ENCODE assay signal across 8 cellular contexts in genomic region chr2:46697830-46698323, GRCh38. TPM values are rescaled to one million over a fixed set of nuclear protein-coding genes. Genes with fewer than 3 reads are reported as not detected.
DNase-seq lines count a peak whose midpoint lies in the region; ATAC-seq and TF ChIP-seq lines count a peak whose summit lies in the region.

No MANE protein-coding gene starts in this region.

- H3K9ac ChIP-seq in adipocyte (ENCODE audit: low read length), result peak overlapping the region; percentile 91

- H3K9me3 Mint-ChIP-seq in activated CD4-positive, alpha-beta T cell treated with anti-CD3 and anti-CD28 coated beads for 36 hours (ENCODE audit: low read depth), result no peaks in the 10 kb centered on the region

- CTCF ChIA-PET in activated CD4-positive, alpha-beta T cell treated with anti-CD3 and anti-CD28 coated beads for 36 hours (lab: Charles Lee), result interaction anchor here (0.7 kb wide), 1 partner anchor 592 kb away, joined by 3 read pairs; no protein-coding TSS in a partner anchor

- H3K36me3 ChIP-seq in adipocyte (ENCODE audit: control insufficient read depth, insufficient read depth, low read length, severe bottlenecking) (no peaks in the 10 kb centered on the region), testis (ENCODE audit: low read depth, missing control alignments) (no peaks in the 10 kb centered on the region)

- H3K27me3 ChIP-seq in adipocyte (replicated peaks; ENCODE audit: control insufficient read depth, insufficient read depth, low read length), result no peaks in the 10 kb centered on the region
- H3K27me3 ChIP-seq in layer of hippocampus (ENCODE audit: control insufficient read depth, insufficient read depth, low read length), result no peaks in the 10 kb centered on the region
- no peaks in the 10 kb centered on the region for H3K27me3 ChIP-seq in testis

- peaks cover 2% of the 10 kb centered on the region for H3K36me3 Mint-ChIP-seq in activated CD4-positive, alpha-beta T cell treated with anti-CD3 and anti-CD28 coated beads for 36 hours (ENCODE audit: low read depth)

- H3K4me1 Mint-ChIP-seq in activated CD4-positive, alpha-beta T cell treated with anti-CD3 and anti-CD28 coated beads for 36 hours, result peaks cover 32% of the 10 kb centered on the region

- H3K9me3 ChIP-seq in adipocyte (ENCODE audit: control insufficient read depth, low read length), result no peaks in the 10 kb centered on the region
- H3K9me3 ChIP-seq in testis, result no peaks in the 10 kb centered on the region

- DNase-seq in activated CD4-positive, alpha-beta T cell treated with anti-CD3 and anti-CD28 coated beads for 36 hours, result peak; percentile 5
- no peak for DNase-seq in activated CD4-positive, alpha-beta T cell treated with anti-CD3 and anti-CD28 coated beads, Interleukin-2, amount 50 U/mL, for 1 hour
- DNase-seq in adipocyte (ENCODE audit: low read depth), result no peak
- DNase-seq in testis, result no peak
- no peak for DNase-seq in D341Med (ENCODE audit: low spot score)

- peak overlapping the region; percentile 83 for H3K4me3 Mint-ChIP-seq in activated CD4-positive, alpha-beta T cell treated with anti-CD3 and anti-CD28 coated beads for 36 hours

- POLR2A ChIA-PET in activated CD4-positive, alpha-beta T cell treated with anti-CD3 and anti-CD28 coated beads for 36 hours (lab: Charles Lee), result no interaction called here

- no peak for ATAC-seq in activated CD4-positive, alpha-beta T cell treated with anti-CD3 and anti-CD28 coated beads for 36 hours
- ATAC-seq in HG03175 (IDR thresholded peaks at IDR 0.05; ENCODE audit: unreplicated experiment), result no peak
- ATAC-seq in HG03108 (IDR thresholded peaks at IDR 0.05; ENCODE audit: unreplicated experiment), result no peak

- TF ChIP-seq CTCF in testis (IDR thresholded peaks at IDR 0.05), result no peak

- 31 to 57% methylated on average over 14 of the region's 14 CpGs for WGBS in testis, 2 donors

- peak overlapping the region; percentile 94 for H3K27ac Mint-ChIP-seq in activated CD4-positive, alpha-beta T cell treated with anti-CD3 and anti-CD28 coated beads for 36 hours

- peaks cover 18% of the 10 kb centered on the region for H3K4me1 ChIP-seq in adipocyte (ENCODE audit: control insufficient read depth, insufficient read depth, low read length)
- H3K4me1 ChIP-seq in testis, result no peaks in the 10 kb centered on the region

- TF ChIP-seq POLR2A in testis (IDR thresholded peaks at IDR 0.05), result no peak

- intact Hi-C loops in activated CD4-positive, alpha-beta T cell treated with anti-CD3 and anti-CD28 coated beads for 36 hours (cut with DNase I, micrococcal nuclease), result no loop called here
- intact Hi-C loops in testis (cut with DNase I; ENCODE audit: low total_unique reads), result no loop called here

- H3K27me3 Mint-ChIP-seq in activated CD4-positive, alpha-beta T cell treated with anti-CD3 and anti-CD28 coated beads for 36 hours, result no peaks in the 10 kb centered on the region

- peak overlapping the region; percentile 84 for H3K27ac ChIP-seq in layer of hippocampus (ENCODE audit: low read depth, low read length)
- peak overlapping the region; percentile 84 to 98 for H3K27ac ChIP-seq in testis

- H3K4me3 ChIP-seq in adipocyte (ENCODE audit: low read length), result peak overlapping the region; percentile 87
- peak overlapping the region; percentile 82 to 95 for H3K4me3 ChIP-seq in testis

RNA-seq across cellular contexts. Expression of gene SOCS5, which starts 1.2 kb away (rescaled TPM):
- total RNA-seq in activated CD4-positive, alpha-beta T cell treated with anti-CD3 and anti-CD28 coated beads for 36 hours, result 1 to 10 TPM; 4.6 to 5.6 TPM
- 10 to 100 TPM; 29.5 to 32.0 TPM for total RNA-seq in testis
- polyA plus RNA-seq in testis (ENCODE audit: insufficient read depth, low read depth, low replicate concordance), result 19.4 TPM

Comparison
In these comparisons a context has a peak if more than half of its experiments do, and no peak if none do; other contexts are left out.
1. RNA of gene SOCS5, which starts 1.2 kb away (total RNA-seq): 29.5 to 32.0 TPM in testis; 4.6 to 5.6 TPM in activated CD4-positive, alpha-beta T cell treated with anti-CD3 and anti-CD28 coated beads for 36 hours; every median in the first group is over 4 times any median in the second.